8 cellular contexts compared by ENCODE assay signal in the genomic region with DNA sequence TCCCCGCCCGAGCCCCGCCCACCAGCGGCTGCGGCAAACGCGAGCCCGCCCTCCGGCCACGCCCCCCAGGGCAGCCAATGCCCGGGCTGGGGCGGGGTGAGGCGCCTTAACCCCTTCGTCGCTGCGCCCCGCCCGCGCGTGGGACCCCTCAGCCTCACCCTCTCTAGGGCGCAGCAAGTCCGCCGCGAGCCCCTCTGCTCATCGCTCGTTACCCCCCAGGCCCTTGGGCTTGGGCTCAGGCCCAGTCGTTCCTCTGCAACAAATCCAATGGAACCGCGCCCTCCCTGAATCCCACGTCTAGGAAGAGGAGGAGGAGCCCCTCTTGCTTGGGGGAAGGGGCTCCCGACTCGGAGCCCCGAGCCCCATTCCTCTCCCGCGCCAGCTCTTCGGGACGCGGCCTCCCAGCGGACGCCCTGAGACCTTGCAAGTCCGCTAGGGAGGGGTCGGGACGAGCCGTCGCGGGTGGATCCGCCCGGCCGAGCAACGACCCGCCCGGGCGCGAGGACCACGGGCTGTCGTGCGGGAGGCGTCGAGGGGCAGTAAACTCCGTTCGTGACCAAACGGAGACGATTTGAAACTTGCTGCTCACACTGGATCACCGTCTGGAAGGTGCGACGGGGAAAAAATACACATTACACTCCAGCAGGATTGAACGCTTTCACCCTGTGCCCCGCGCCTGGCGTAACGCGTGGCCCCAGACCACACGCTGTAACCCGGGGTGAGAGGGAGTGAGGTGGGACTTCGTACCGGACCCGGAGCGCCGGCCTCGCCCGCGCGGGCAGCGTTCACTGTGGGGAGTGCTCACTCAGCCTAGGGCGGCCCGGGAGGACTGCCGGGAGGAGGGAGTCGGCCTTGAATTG. TPM values are rescaled to one million over a fixed set of nuclear protein-coding genes. Genes with fewer than 3 reads are reported as not detected.
DNase-seq lines count a peak whose midpoint lies in the region; ATAC-seq, FAIRE-seq and TF ChIP-seq lines count a peak whose summit lies in the region.

No MANE protein-coding gene starts in this region.

- H3K9me3 ChIP-seq in astrocyte (ENCODE audit: insufficient read depth, low read depth, low read length), result no peaks in the 10 kb centered on the region
- H3K9me3 ChIP-seq in vagina, result no peaks in the 10 kb centered on the region

- H3K27me3 ChIP-seq in astrocyte (ENCODE audit: insufficient read depth, low read length), result peaks cover 3% of the 10 kb centered on the region
- H3K27me3 ChIP-seq in vagina, result no peaks in the 10 kb centered on the region

- peak overlapping the region; percentile 92 for H3K9ac ChIP-seq in astrocyte (ENCODE audit: low read length)

- H3K36me3 ChIP-seq in astrocyte (ENCODE audit: insufficient read depth, low read length) (no peaks in the 10 kb centered on the region), vagina (no peaks in the 10 kb centered on the region)

- peaks cover 3% of the 10 kb centered on the region for H3K36me3 Mint-ChIP-seq in astrocyte (ENCODE audit: low read depth, unreplicated experiment)

- no peaks in the 10 kb centered on the region for H3K9me3 Mint-ChIP-seq in astrocyte (ENCODE audit: unreplicated experiment)

- intact Hi-C loops in vagina (cut with DNase I), result no loop called here

- peaks cover 15% of the 10 kb centered on the region for H4K20me1 ChIP-seq in astrocyte (ENCODE audit: insufficient read depth, low read length)

- H3K4me3 ChIP-seq in astrocyte (ENCODE audit: insufficient read depth, low read depth, low read length) (peak overlapping the region; percentile 92), vagina (peak overlapping the region; percentile 76 to 95)

- DNase-seq in GM10266 (ENCODE audit: extremely low spot score) (peak; percentile 98), NCI-H128 (lab: John Stamatoyannopoulos, UW; ENCODE audit: unreplicated experiment) (peak; percentile 74), T-helper 22 cell (ENCODE audit: low read depth) (peak; percentile 78), astrocyte (ENCODE audit: low read depth) (peak; percentile 47), hepatic stellate cell (ENCODE audit: low spot score) (peak; percentile 95), renal cortical epithelial cell (ENCODE audit: low read depth) (peak; percentile 36), vagina (ENCODE audit: extremely low spot score in 2 of 2) (no peak)

- no peak for TF ChIP-seq POLR2A in vagina (IDR thresholded peaks at IDR 0.05)

- no peak for FAIRE-seq in astrocyte (lab: Jason Lieb, UNC)

- H3K4me2 ChIP-seq in astrocyte (ENCODE audit: low read length), result peak overlapping the region; percentile 99

- no peaks in the 10 kb centered on the region for H3K79me2 ChIP-seq in astrocyte (ENCODE audit: insufficient read depth, low read length)

- H3K27me3 Mint-ChIP-seq in astrocyte (ENCODE audit: low read depth, unreplicated experiment), result peaks cover 9% of the 10 kb centered on the region

- H3K4me1 Mint-ChIP-seq in astrocyte (ENCODE audit: low read depth, unreplicated experiment), result peaks cover 3% of the 10 kb centered on the region

- peak; percentile 92 for ATAC-seq in HG02642 (IDR thresholded peaks at IDR 0.05; ENCODE audit: poor library complexity, unreplicated experiment)

- peak overlapping the region; percentile 94 for H3K27ac Mint-ChIP-seq in astrocyte (ENCODE audit: unreplicated experiment)

- peak overlapping the region; percentile 97 for H3K4me3 Mint-ChIP-seq in astrocyte (ENCODE audit: unreplicated experiment)

- H3K27ac ChIP-seq in astrocyte (ENCODE audit: low read depth, low read length) (peak overlapping the region; percentile 81), vagina (peak overlapping the region; percentile 81)

- H3K4me1 ChIP-seq in astrocyte (ENCODE audit: insufficient read depth, low read length) (peaks cover 19% of the 10 kb centered on the region), vagina (peaks cover 21% of the 10 kb centered on the region)

- H2AFZ ChIP-seq in astrocyte (ENCODE audit: low read depth, low read length), result peak overlapping the region; percentile 95

- TF ChIP-seq CTCF in GM10266 (IDR thresholded peaks at IDR 0.05; ENCODE audit: control insufficient read depth, insufficient read depth, low read depth, missing control alignments) (no peak), astrocyte (IDR thresholded peaks at IDR 0.05; ENCODE audit: insufficient read depth, low read depth, low read length) (no peak), vagina (IDR thresholded peaks at IDR 0.05) (no peak)

RNA-seq across cellular contexts. Expression of a gene that starts 0.5 kb away (rescaled TPM):
- total RNA-seq in astrocyte (11.2 and 12.6 TPM in 2 replicates), renal cortical epithelial cell (21.7 and 23.5 TPM in 2 replicates), vagina (12.8 TPM)

RNA-seq across cellular contexts. Expression of a gene that starts 14.1 kb away (rescaled TPM):
- total RNA-seq in astrocyte (16.7 and 18.5 TPM in 2 replicates), renal cortical epithelial cell (22.7 and 29.4 TPM in 2 replicates), vagina (10.3 TPM)

RNA-seq across cellular contexts. Expression of a gene that starts 14.1 kb away (rescaled TPM):
- 5.9 and 6.6 TPM in 2 replicates for total RNA-seq in astrocyte
- 2.1 and 4.2 TPM in 2 replicates for total RNA-seq in renal cortical epithelial cell
- 7.6 TPM for total RNA-seq in vagina

RNA-seq across cellular contexts. Expression of a gene that starts 30.7 kb away (rescaled TPM):
- 36.7 and 42.8 TPM in 2 replicates for total RNA-seq in astrocyte
- 26.6 and 68.0 TPM in 2 replicates for total RNA-seq in renal cortical epithelial cell
- 61.4 TPM for total RNA-seq in vagina

RNA-seq across cellular contexts. Expression of a gene that starts 35.5 kb away (rescaled TPM):
- total RNA-seq in astrocyte, result 55.5 and 55.6 TPM in 2 replicates
- total RNA-seq in renal cortical epithelial cell, result 24.6 and 43.1 TPM in 2 replicates
- total RNA-seq in vagina, result 52.5 TPM

Comparison
In these comparisons a context has a peak if more than half of its experiments do, and no peak if none do; other contexts are left out.
1. DNase-seq: peak in GM10266 (single experiment), NCI-H128 (single experiment), T-helper 22 cell (single experiment), astrocyte (single experiment), hepatic stellate cell (single experiment) and renal cortical epithelial cell (single experiment); none in vagina (0 of 2).